8 cellular contexts compared by ENCODE assay signal in genomic region chr9:131393622-131394463, GRCh38.
DNase-seq lines count a peak whose midpoint lies in the region; ATAC-seq lines count a peak whose summit lies in the region.

PRRC2B (plus strand) TSS chr9:131394086; CDS start chr9:131430145, 36,059 bp downstream.

- peak; percentile 39 for ATAC-seq in HG02943 (IDR thresholded peaks at IDR 0.05; ENCODE audit: low read depth, unreplicated experiment)

- DNase-seq in NCI-H2029 (lab: John Stamatoyannopoulos, UW) (peak; percentile 78), NCI-H2029 treated with DMSO at 0.1 percent for 48 hours (lab: John Stamatoyannopoulos, UW) (no peak), NCI-H226 (peak; percentile 69), kidney tubule cell (ENCODE audit: low spot score) (peak; percentile 85)
- DNase-seq in activated CD4-positive, alpha-beta T cell treated with anti-CD3 and anti-CD28 coated beads for 4 hours = peak; percentile 87
- DNase-seq in stimulated activated CD4-positive, alpha-beta T cell treated with anti-CD3 and anti-CD28 coated beads, Interleukin-1b, Interleukin-23, amount 100 ng/mL, for 24 hours (ENCODE audit: low read depth in 4 of 4, low spot score in 1 of 4) = peak; percentile 62 to 83 (median 78)

- H3K27ac ChIP-seq in cingulate gyrus (ENCODE audit: low read depth, low read length) = peak within 1 kb of the TSS; percentile 79
